In the genomic region with DNA sequence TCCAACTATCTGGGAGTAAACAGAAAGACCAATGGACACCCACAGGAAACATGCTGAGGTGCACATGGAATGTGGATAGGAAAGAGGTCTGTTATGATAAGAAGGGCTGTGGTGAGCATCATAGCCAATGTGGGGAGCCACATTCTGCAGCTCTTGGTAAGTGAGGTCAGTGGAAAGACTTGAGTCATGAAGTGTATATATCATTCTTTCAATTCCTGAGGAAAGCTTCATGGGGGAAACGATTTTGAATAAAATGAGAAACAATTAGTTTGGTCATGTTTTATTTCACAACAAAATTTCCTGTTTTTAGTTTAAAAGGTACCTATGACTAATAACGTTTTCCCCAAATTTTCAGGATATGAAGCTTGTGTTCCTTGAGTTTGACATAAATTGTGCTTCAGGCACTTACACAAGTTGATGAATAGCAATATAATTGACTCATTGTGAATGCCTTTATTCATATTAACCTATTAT, we compare ENCODE assay signal across 1 cellular context.
TF ChIP-seq lines count a peak whose summit lies in the region.

No MANE protein-coding gene starts in this region.

TF ChIP-seq in K562, 482 proteins besides CTCF, POLR2A, EP300 and RAD21 (continued from another document):
- TF ChIP-seq ZNF589 (CRISPR knock-in tag; IDR thresholded peaks at IDR 0.05; ENCODE audit: low read depth) (no peak), TCF3 (CRISPR knock-in tag; IDR thresholded peaks at IDR 0.05) (peak; percentile 70), JUND (IDR thresholded peaks at IDR 0.05; ENCODE audit: borderline replicate concordance, low read depth, low read length) (no peak), JUND (tag; IDR thresholded peaks at IDR 0.05; ENCODE audit: borderline replicate concordance, low read depth, low read length) (0 out of 3 replicates have a peak, but pooled peaks have one; percentile 21), TAL1 (IDR thresholded peaks at IDR 0.05) (peak; percentile 6; the same call in 1 of the 2 replicates), TEAD1 (CRISPR knock-in tag; IDR thresholded peaks at IDR 0.05) (peak in 1 of 2 experiments; percentile 72; a peak in 2 of 4 replicates), KDM5B (IDR thresholded peaks at IDR 0.05; ENCODE audit: insufficient replicate concordance, low read depth, low read length) (no peak), BHLHE40 (IDR thresholded peaks at IDR 0.05; ENCODE audit: low read length) (no peak), FOSL1 (tag; conservative IDR thresholded peaks at IDR 0.05) (0 out of 2 replicates have a peak, but pooled peaks have one; percentile 46), ZNF583 (CRISPR knock-in tag; IDR thresholded peaks at IDR 0.05) (no peak), ETV5 (CRISPR knock-in tag; IDR thresholded peaks at IDR 0.05; ENCODE audit: low read depth) (no peak), TEAD4 (IDR thresholded peaks at IDR 0.05; ENCODE audit: low read length) (peak; percentile 68), TEAD4 (CRISPR knock-in tag; IDR thresholded peaks at IDR 0.05; ENCODE audit: borderline replicate concordance) (no peak), RBM22 (IDR thresholded peaks at IDR 0.05; ENCODE audit: low read depth, low read length, poor library complexity, severe bottlenecking) (no peak), CBFA2T3 (IDR thresholded peaks at IDR 0.05) (peak; percentile 60)
